32 cellular contexts compared by ENCODE assay signal in genomic region chr5:144473650-144474049, GRCh38.
"Had no signal": no experiment of that assay in that cellular context is flagged by ENCODE, and none has a peak within 500 bp of the region (broad histone marks: within the 10 kb centered on the region; RNA-seq: fewer than 3 reads in every experiment).

No MANE protein-coding gene starts in this region.

- H3K4me3 ChIP-seq: adrenal gland, ascending aorta, body of pancreas, breast epithelium, cardiac muscle cell had no signal

- DNase-seq: activated effector memory CD4-positive, alpha-beta T cell treated with anti-CD3 and anti-CD28 coated beads, Interleukin-2, amount 50 U/mL, for 16 hours; activated effector memory CD4-positive, alpha-beta T cell treated with Interleukin-2 at 50 U/mL for 16 hours; activated gamma-delta T cell; activated gamma-delta T cell treated with Interleukin-2 at 50 U/mL for 16 hours; activated naive CD4-positive, alpha-beta T cell; activated naive CD4-positive, alpha-beta T cell treated with anti-CD3 and anti-CD28 coated beads for 36 hours; activated naive CD4-positive, alpha-beta T cell treated with anti-CD3 and anti-CD28 coated beads, Interleukin-2, amount 10 ng/mL, durations not matched to agents 7 days and 5 days; activated naive CD4-positive, alpha-beta T cell treated with anti-CD3 and anti-CD28 coated beads, Interleukin-2, amount 50 U/mL, for 16 hours; activated naive CD4-positive, alpha-beta T cell treated with Interleukin-2 at 50 U/mL for 16 hours; activated naive CD8-positive, alpha-beta T cell treated with anti-CD3 and anti-CD28 coated beads for 36 hours; activated naive CD8-positive, alpha-beta T cell treated with anti-CD3 and anti-CD28 coated beads, Interleukin-2, amount 10 ng/mL, durations not matched to agents 7 days and 5 days; activated naive CD8-positive, alpha-beta T cell treated with anti-CD3 and anti-CD28 coated beads, Interleukin-2, amount 50 U/mL, for 24 hours; activated T-cell treated with anti-CD3 and anti-CD28 coated beads for 4 hours; activated T-cell treated with anti-CD3 and anti-CD28 coated beads, Interleukin-2, amount 50 U/mL, for 1 hour; activated T-cell treated with anti-CD3 and anti-CD28 coated beads, Interleukin-2, amount 50 U/mL, for 24 hours; activated T-cell treated with anti-CD3 and anti-CD28 coated beads, Interleukin-2, amount 50 U/mL, for 4 hours; activated T-cell treated with anti-CD3 and anti-CD28 coated beads, Interleukin-2, amount 50 U/mL, for 48 hours; activated T-cell treated with anti-CD3 and anti-CD28 coated beads, Interleukin-2, amount 50 U/mL, for 72 hours; adrenal gland; amniotic stem cell; amygdala; anterior cingulate cortex; body of pancreas; brain microvascular endothelial cell; caudate nucleus; central memory CD4-positive, alpha-beta T cell; cerebellar nuclear complex had no signal

- H3K27ac ChIP-seq: adrenal gland, ascending aorta, body of pancreas, brain microvascular endothelial cell, breast epithelium, cardiac muscle cell had no signal

- H3K4me1 ChIP-seq: adrenal gland, ascending aorta, breast epithelium had no signal

- ATAC-seq: activated naive CD4-positive, alpha-beta T cell treated with anti-CD3 and anti-CD28 coated beads, Interleukin-2, amount 50 U/mL, for 72 hours; activated naive CD8-positive, alpha-beta T cell treated with anti-CD3 and anti-CD28 coated beads, Interleukin-2, amount 50 U/mL, for 24 hours; activated T-cell treated with anti-CD3 and anti-CD28 coated beads, Interleukin-2, amount 50 U/mL, for 4 hours; activated T-cell treated with anti-CD3 and anti-CD28 coated beads, Interleukin-2, amount 50 U/mL, for 72 hours; activated T-helper 17 cell treated with anti-CD3 and anti-CD28 coated beads, Interleukin-2, amount 50 U/mL, for 72 hours; body of pancreas had no signal

- H3K9me3 ChIP-seq: adrenal gland, ascending aorta, body of pancreas, breast epithelium had no signal

- H3K27me3 ChIP-seq: adrenal gland, ascending aorta, body of pancreas, brain microvascular endothelial cell, breast epithelium, cardiac muscle cell had no signal

- H3K36me3 ChIP-seq: adrenal gland, ascending aorta, brain microvascular endothelial cell, breast epithelium, cardiac muscle cell had no signal
